8 cellular contexts compared by ENCODE assay signal in the genomic region with DNA sequence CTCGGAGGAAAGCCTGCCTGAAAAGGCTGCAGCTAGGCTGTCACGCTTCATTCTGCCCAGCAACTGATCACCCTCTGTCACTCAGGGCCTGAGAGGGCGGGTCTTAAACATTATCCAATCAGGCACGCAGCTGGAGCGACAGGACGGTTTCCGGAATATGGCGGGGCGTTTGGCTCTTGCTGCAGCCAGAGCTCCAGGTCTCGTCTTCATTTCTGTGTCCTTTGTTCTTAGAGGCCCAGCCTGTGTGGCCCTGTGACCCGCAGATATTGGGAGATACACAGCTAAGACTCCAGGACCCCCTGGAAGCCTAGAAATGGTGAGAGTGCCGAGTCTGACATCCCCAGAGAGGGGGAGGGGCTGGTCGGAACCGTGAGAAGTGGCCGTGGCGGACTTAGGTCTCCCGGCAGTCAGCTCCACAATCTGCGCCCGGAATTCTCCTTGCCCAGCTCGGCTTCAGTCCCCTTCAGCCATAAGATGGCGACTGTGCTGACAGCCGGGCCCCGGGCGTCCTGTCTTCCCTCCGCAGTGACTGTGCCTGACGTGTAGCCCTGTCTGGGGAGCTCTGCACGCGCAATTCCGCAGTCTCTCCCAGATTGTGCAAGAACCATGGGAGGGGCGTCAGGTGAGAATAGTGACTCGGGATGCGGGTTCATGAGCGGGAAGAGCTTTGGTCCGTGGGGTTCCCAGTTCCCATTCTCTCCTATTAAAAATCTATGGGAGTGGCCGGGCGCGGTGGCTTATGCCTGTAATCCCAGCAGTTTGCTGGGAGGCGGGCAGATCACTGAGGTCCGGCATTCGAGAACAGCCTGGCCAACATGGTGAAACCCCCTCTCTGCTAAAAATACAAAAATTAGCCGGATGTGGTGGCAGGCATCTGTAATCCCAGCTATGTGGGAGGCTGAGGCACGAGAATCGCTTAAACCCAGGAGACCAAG. TPM values are rescaled to one million over a fixed set of nuclear protein-coding genes. Genes with fewer than 3 reads are reported as not detected.
A peak's percentile ranks its signal among the peaks of the same experiment; 100 is the strongest.
DNase-seq lines count a peak whose midpoint lies in the region; ATAC-seq and TF ChIP-seq lines count a peak whose summit lies in the region.

TSS of gene ZNF429 (plus strand) at position 144 of the 935 bp plus-strand sequence. CDS start at position 314, 170 bp downstream.

- peak within 1 kb of the TSS; percentile 87 for H3K4me2 ChIP-seq in smooth muscle cell

- POLR2A ChIA-PET in WTC11 (lab: Charles Lee) = interaction anchor here (0.6 to 1.7 kb wide), 9 partner anchors 14 to 346 kb away, joined by 3 to 10 read pairs (median 4); partner anchors contain the start of genes ZNF100, ZNF43 and ZNF708

- H3K27ac Mint-ChIP-seq in WTC11 = peak within 1 kb of the TSS; percentile 99
- H3K27ac Mint-ChIP-seq in immature natural killer cell = peak within 1 kb of the TSS; percentile 98 to 100 (median 100)

- H3K27ac ChIP-seq in ACC112 (ENCODE audit: low read depth, low read length) (peak within 1 kb of the TSS; percentile 95), smooth muscle cell (ENCODE audit: low read depth) (peak within 1 kb of the TSS; percentile 91)

- H3K4me3 ChIP-seq in ACC112 (ENCODE audit: low read depth, low read length) = peak within 1 kb of the TSS; percentile 97
- peak within 1 kb of the TSS; percentile 83 to 94 for H3K4me3 ChIP-seq in cardiac fibroblast (replicated peaks in 1 of 2; ENCODE audit: low read depth in 2 of 2, low read length in 2 of 2)
- H3K4me3 ChIP-seq in smooth muscle cell = peak within 1 kb of the TSS; percentile 85

- H3K4me1 ChIP-seq in ACC112 (ENCODE audit: control insufficient read depth, insufficient read depth, low read length, unreplicated experiment) (no peaks in the 10 kb centered on the region), smooth muscle cell (ENCODE audit: low read depth) (peaks cover 8% of the 10 kb centered on the region)

- H3K27me3 ChIP-seq in ACC112 (ENCODE audit: insufficient read depth, low read length) (no peaks in the 10 kb centered on the region), smooth muscle cell (ENCODE audit: low read depth) (no peaks in the 10 kb centered on the region)

- CTCF ChIA-PET in WTC11 (lab: Charles Lee) = interaction anchor here (0.6 to 2.1 kb wide), 5 partner anchors 22 to 1245 kb away, joined by 3 to 22 read pairs (median 4); no protein-coding TSS in a partner anchor

- no peaks in the 10 kb centered on the region for H4K20me1 ChIP-seq in smooth muscle cell (ENCODE audit: low read depth)

- H3K79me2 ChIP-seq in ACC112 (ENCODE audit: control insufficient read depth, insufficient read depth, low read length, unreplicated experiment) = peaks cover 25% of the 10 kb centered on the region
- peaks cover 36% of the 10 kb centered on the region for H3K79me2 ChIP-seq in smooth muscle cell (ENCODE audit: low read depth)

- H3K9me3 Mint-ChIP-seq in WTC11 (peaks cover 39% of the 10 kb centered on the region), immature natural killer cell (peaks cover 0 to 6% (median 0%) of the 10 kb centered on the region in 6 donors)

- H2AFZ ChIP-seq in ACC112 (ENCODE audit: low read length, unreplicated experiment) (peak within 1 kb of the TSS; percentile 96), smooth muscle cell (ENCODE audit: low read depth) (peak within 1 kb of the TSS; percentile 73)

- peak within 1 kb of the TSS; percentile 95 for H3K9ac ChIP-seq in smooth muscle cell (ENCODE audit: low read depth)

- H3F3A ChIP-seq in smooth muscle cell (ENCODE audit: low read depth) = no peaks in the 10 kb centered on the region

- H3K36me3 Mint-ChIP-seq in WTC11 (peaks cover 44% of the 10 kb centered on the region), immature natural killer cell (peaks cover 4 to 15% (median 10%) of the 10 kb centered on the region in 3 donors)

- H3K9me3 ChIP-seq in smooth muscle cell (replicated peaks; ENCODE audit: low read depth) = no peaks in the 10 kb centered on the region

- peaks cover 14% of the 10 kb centered on the region for H3K36me3 ChIP-seq in ACC112 (ENCODE audit: insufficient read depth, low read length)
- no peaks in the 10 kb centered on the region for H3K36me3 ChIP-seq in smooth muscle cell (ENCODE audit: low read depth)

- WGBS in smooth muscle cell (ENCODE audit: low lambda C conversion rate) = under 1% methylated on average over 42 of the region's 43 CpGs

- no peaks in the 10 kb centered on the region for H3K27me3 Mint-ChIP-seq in WTC11 (ENCODE audit: low read depth)
- peaks cover 5 to 9% (median 9%) of the 10 kb centered on the region in 3 donors for H3K27me3 Mint-ChIP-seq in immature natural killer cell (ENCODE audit: low read depth in 3 of 3)

- TF ChIP-seq CTCF in WTC11 (IDR thresholded peaks at IDR 0.05) (no peak), cardiac fibroblast (IDR thresholded peaks at IDR 0.05; ENCODE audit: low read depth, low read length) (peak; percentile 0), smooth muscle cell (IDR thresholded peaks at IDR 0.05; ENCODE audit: borderline replicate concordance, insufficient read depth, poor library complexity, severe bottlenecking) (no peak)

- H3K4me3 Mint-ChIP-seq in WTC11 = peak within 1 kb of the TSS; percentile 99
- peak within 1 kb of the TSS; percentile 100 for H3K4me3 Mint-ChIP-seq in immature natural killer cell

- H3K4me1 Mint-ChIP-seq in WTC11 = peaks cover 2% of the 10 kb centered on the region; the same call in 1 of the 2 replicates
- peaks cover 51 to 60% of the 10 kb centered on the region in 2 donors for H3K4me1 Mint-ChIP-seq in immature natural killer cell

- DNase-seq in NCI-H2196 (lab: John Stamatoyannopoulos, UW; ENCODE audit: unreplicated experiment) (peak; percentile 92), WTC11 (ENCODE audit: low spot score) (peak; percentile 89), cardiac fibroblast (ENCODE audit: low read depth in 2 of 2) (peak; percentile 95), immature natural killer cell (peak; percentile 90 to 91 (median 91)), smooth muscle cell (lab: John Stamatoyannopoulos, UW; ENCODE audit: unreplicated experiment) (peak; percentile 66)

- peak; percentile 100 for ATAC-seq in GM18868 (IDR thresholded peaks at IDR 0.05; ENCODE audit: unreplicated experiment)
- peak; percentile 100 for ATAC-seq in HG03108 (IDR thresholded peaks at IDR 0.05; ENCODE audit: unreplicated experiment)
- ATAC-seq in WTC11 = peak; percentile 99

TF ChIP-seq in WTC11, 78 proteins besides CTCF, POLR2A, EP300 and RAD21:
- TF ChIP-seq ETV6 (CRISPR knock-in tag; IDR thresholded peaks at IDR 0.05) (0 out of 2 replicates have a peak, but pooled peaks have one; percentile 11), ZNF138 (CRISPR knock-in tag; conservative IDR thresholded peaks at IDR 0.05) (no peak), IRF1 (CRISPR knock-in tag; IDR thresholded peaks at IDR 0.05) (no peak), RORB (CRISPR knock-in tag; IDR thresholded peaks at IDR 0.05) (no peak), ATF1 (CRISPR knock-in tag; IDR thresholded peaks at IDR 0.05) (no peak)
- TF ChIP-seq, protein P1, sequence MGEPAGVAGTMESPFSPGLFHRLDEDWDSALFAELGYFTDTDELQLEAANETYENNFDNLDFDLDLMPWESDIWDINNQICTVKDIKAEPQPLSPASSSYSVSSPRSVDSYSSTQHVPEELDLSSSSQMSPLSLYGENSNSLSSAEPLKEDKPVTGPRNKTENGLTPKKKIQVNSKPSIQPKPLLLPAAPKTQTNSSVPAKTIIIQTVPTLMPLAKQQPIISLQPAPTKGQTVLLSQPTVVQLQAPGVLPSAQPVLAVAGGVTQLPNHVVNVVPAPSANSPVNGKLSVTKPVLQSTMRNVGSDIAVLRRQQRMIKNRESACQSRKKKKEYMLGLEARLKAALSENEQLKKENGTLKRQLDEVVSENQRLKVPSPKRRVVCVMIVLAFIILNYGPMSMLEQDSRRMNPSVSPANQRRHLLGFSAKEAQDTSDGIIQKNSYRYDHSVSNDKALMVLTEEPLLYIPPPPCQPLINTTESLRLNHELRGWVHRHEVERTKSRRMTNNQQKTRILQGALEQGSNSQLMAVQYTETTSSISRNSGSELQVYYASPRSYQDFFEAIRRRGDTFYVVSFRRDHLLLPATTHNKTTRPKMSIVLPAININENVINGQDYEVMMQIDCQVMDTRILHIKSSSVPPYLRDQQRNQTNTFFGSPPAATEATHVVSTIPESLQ (CRISPR knock-in tag; IDR thresholded peaks at IDR 0.05) = no peak
- TF ChIP-seq, protein P2, sequence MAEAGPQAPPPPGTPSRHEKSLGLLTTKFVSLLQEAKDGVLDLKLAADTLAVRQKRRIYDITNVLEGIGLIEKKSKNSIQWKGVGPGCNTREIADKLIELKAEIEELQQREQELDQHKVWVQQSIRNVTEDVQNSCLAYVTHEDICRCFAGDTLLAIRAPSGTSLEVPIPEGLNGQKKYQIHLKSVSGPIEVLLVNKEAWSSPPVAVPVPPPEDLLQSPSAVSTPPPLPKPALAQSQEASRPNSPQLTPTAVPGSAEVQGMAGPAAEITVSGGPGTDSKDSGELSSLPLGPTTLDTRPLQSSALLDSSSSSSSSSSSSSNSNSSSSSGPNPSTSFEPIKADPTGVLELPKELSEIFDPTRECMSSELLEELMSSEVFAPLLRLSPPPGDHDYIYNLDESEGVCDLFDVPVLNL (CRISPR knock-in tag; IDR thresholded peaks at IDR 0.05; ENCODE audit: borderline replicate concordance, low read depth) = no peak
- TF ChIP-seq, protein P3, sequence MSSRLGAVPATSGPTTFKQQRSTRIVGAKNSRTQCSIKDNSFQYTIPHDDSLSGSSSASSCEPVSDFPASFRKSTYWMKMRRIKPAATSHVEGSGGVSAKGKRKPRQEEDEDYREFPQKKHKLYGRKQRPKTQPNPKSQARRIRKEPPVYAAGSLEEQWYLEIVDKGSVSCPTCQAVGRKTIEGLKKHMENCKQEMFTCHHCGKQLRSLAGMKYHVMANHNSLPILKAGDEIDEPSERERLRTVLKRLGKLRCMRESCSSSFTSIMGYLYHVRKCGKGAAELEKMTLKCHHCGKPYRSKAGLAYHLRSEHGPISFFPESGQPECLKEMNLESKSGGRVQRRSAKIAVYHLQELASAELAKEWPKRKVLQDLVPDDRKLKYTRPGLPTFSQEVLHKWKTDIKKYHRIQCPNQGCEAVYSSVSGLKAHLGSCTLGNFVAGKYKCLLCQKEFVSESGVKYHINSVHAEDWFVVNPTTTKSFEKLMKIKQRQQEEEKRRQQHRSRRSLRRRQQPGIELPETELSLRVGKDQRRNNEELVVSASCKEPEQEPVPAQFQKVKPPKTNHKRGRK (CRISPR knock-in tag; IDR thresholded peaks at IDR 0.05; ENCODE audit: borderline replicate concordance) = no peak

RNA-seq across cellular contexts. Expression of gene ZNF429, which starts in this region (rescaled TPM):
- total RNA-seq in WTC11 (2021) = 7.7 to 9.2 TPM (median 9.1 TPM) in 3 replicates
- polyA plus RNA-seq in immature natural killer cell = 10 to 100 TPM; 13.1 to 26.4 (median 17.0) TPM
- total RNA-seq in smooth muscle cell = 7.8 and 9.8 TPM in 2 replicates
- polyA plus RNA-seq in smooth muscle cell = 9.2 and 10.4 TPM in 2 replicates

Comparison
In these comparisons a context has a peak if more than half of its experiments do, and no peak if none do; other contexts are left out.
1. Peak in every context shown above with its lines: DNase-seq, ATAC-seq, H3K4me3 ChIP-seq and H3K27ac ChIP-seq.